15 cellular contexts compared by ENCODE assay signal in genomic region chr5:21862986-21863385, GRCh38.
"Had no signal": no experiment of that assay in that cellular context is flagged by ENCODE, and none has a peak within 500 bp of the region (broad histone marks: within the 10 kb centered on the region; RNA-seq: fewer than 3 reads in every experiment).

No MANE protein-coding gene starts in this region.

- H3K36me3 Mint-ChIP-seq: naive thymus-derived CD4-positive, alpha-beta T cell had no signal

- ATAC-seq: activated naive CD4-positive, alpha-beta T cell treated with anti-CD3 and anti-CD28 coated beads, Interleukin-2, amount 50 U/mL, for 72 hours; body of pancreas; left lung; naive thymus-derived CD4-positive, alpha-beta T cell; pancreas; upper lobe of right lung had no signal

- H3K4me1 Mint-ChIP-seq: activated CD4-positive, alpha-beta memory T cell treated with anti-CD3 and anti-CD28 coated beads, Interleukin-2, amount 10 ng/mL, durations not matched to agents 7 days and 5 days; naive thymus-derived CD4-positive, alpha-beta T cell had no signal

- H3K27me3 Mint-ChIP-seq: activated CD4-positive, alpha-beta memory T cell treated with anti-CD3 and anti-CD28 coated beads, Interleukin-2, amount 10 ng/mL, durations not matched to agents 7 days and 5 days; naive thymus-derived CD4-positive, alpha-beta T cell had no signal

- H3K27ac Mint-ChIP-seq: activated CD4-positive, alpha-beta memory T cell treated with anti-CD3 and anti-CD28 coated beads, Interleukin-2, amount 10 ng/mL, durations not matched to agents 7 days and 5 days; activated naive CD4-positive, alpha-beta T cell treated with anti-CD3 and anti-CD28 coated beads, Interleukin-2, amount 50 U/mL, for 72 hours; naive thymus-derived CD4-positive, alpha-beta T cell had no signal

- H3K4me3 Mint-ChIP-seq: activated CD4-positive, alpha-beta memory T cell treated with anti-CD3 and anti-CD28 coated beads, Interleukin-2, amount 10 ng/mL, durations not matched to agents 7 days and 5 days; naive thymus-derived CD4-positive, alpha-beta T cell had no signal

- DNase-seq: activated CD4-positive, alpha-beta memory T cell treated with anti-CD3 and anti-CD28 coated beads, Interleukin-2, amount 10 ng/mL, durations not matched to agents 7 days and 5 days; activated CD4-positive, alpha-beta T cell treated with anti-CD3 and anti-CD28 coated beads for 4 hours; activated gamma-delta T cell; activated T-cell treated with anti-CD3 and anti-CD28 coated beads, Interleukin-2, amount 50 U/mL, for 48 hours; amygdala; body of pancreas; caudate nucleus; colonic mucosa; left lung; naive thymus-derived CD4-positive, alpha-beta T cell; pancreas; stimulated activated CD4-positive, alpha-beta T cell treated with anti-CD3 and anti-CD28 coated beads, Interleukin-1b, Interleukin-23, amount 100 ng/mL, for 48 hours; upper lobe of right lung; WERI-Rb-1 had no signal
